In genomic region chr21:14480601-14481000, GRCh38 we compare ENCODE assay signal across 12 cellular contexts.
DNase-seq lines count a peak whose midpoint lies in the region; ATAC-seq, FAIRE-seq and TF ChIP-seq lines count a peak whose summit lies in the region.
"Had no signal": no experiment of that assay in that cellular context is flagged by ENCODE, and none has a peak within 500 bp of the region (broad histone marks: within the 10 kb centered on the region; RNA-seq: fewer than 3 reads in every experiment).

No MANE protein-coding gene starts in this region.

- POLR2A ChIA-PET in K562 (lab: Yijun Ruan, JAX) = interaction anchor here (1.2 to 1.5 kb wide), 3 partner anchors 9 to 24 kb away, joined by 3 to 4 read pairs (median 3); no protein-coding TSS in a partner anchor

- H4K20me1 ChIP-seq in K562 (replicated peaks; ENCODE audit: control insufficient read depth, insufficient read depth, low read length) = no peaks in the 10 kb centered on the region

- no peaks in the 10 kb centered on the region for H3K27me3 Mint-ChIP-seq in T-helper 1 cell treated with Interleukin-12 subunit alpha and Interleukin-12 subunit beta and Interleukin-4 antibody, amounts not matched to agents 30 μg/mL and 1 μg/mL, for 36 hours (ENCODE audit: low read depth)
- H3K27me3 Mint-ChIP-seq: activated B cell treated with CpG ODN at 0.5 μM for 24 hours, memory B cell had no signal

- no peak overlapping the region for H3K4me2 ChIP-seq in K562 (ENCODE audit: insufficient read depth, low read length)

- no peak for DNase-seq in T-helper 1 cell
- peak in 1 of 2 experiments; percentile 32 for DNase-seq in HL-60 (ENCODE audit: low read depth in 1 of 2, low spot score in 1 of 2)
- no peak for DNase-seq in K562 (ENCODE audit: extremely low read depth in 1 of 4, low spot score in 3 of 4)
- DNase-seq in retinal pigment epithelial cell (ENCODE audit: low read depth) = peak; percentile 1
- DNase-seq in iPS-NIHi11 (ENCODE audit: low spot score) = no peak
- DNase-seq in left lobe of liver (ENCODE audit: low spot score) = no peak
- no peak for DNase-seq in DMS53 treated with DMSO at 0.1 percent for 48 hours (lab: John Stamatoyannopoulos, UW; ENCODE audit: unreplicated experiment)
- DNase-seq: activated B cell treated with CpG ODN at 0.5 μM for 24 hours, Caco-2, HFFc6 had no signal

- no peak overlapping the region for H3K4me3 ChIP-seq in HL-60 (replicated peaks; ENCODE audit: insufficient read depth, low read length)
- H3K4me3 ChIP-seq in K562 = no peak overlapping the region
- H3K4me3 ChIP-seq in retinal pigment epithelial cell (ENCODE audit: low read length) = no peak overlapping the region

- CTCF ChIA-PET in K562 (lab: Yijun Ruan, JAX; ENCODE audit: low intra/inter-chr PET ratio) = no interaction called here

- H3K27me3 ChIP-seq in HL-60 (ENCODE audit: insufficient read depth, poor library complexity, severe bottlenecking) (no peaks in the 10 kb centered on the region), K562 (ENCODE audit: control insufficient read depth in 2 of 2, insufficient read depth in 2 of 2, low read length in 2 of 2) (no peaks in the 10 kb centered on the region)

- H3K36me3 Mint-ChIP-seq in T-helper 1 cell treated with Interleukin-12 subunit alpha and Interleukin-12 subunit beta and Interleukin-4 antibody, amounts not matched to agents 30 μg/mL and 1 μg/mL, for 36 hours (ENCODE audit: low read depth) = peaks cover 25% of the 10 kb centered on the region

- WGBS in K562 (ENCODE audit: insufficient coverage, low coverage, missing lambda C conversion rate) = 34% methylated on average over 2 of the region's 2 CpGs

- peak overlapping the region; percentile 2; the same call in 1 of the 2 replicates for H2AFZ ChIP-seq in K562 (ENCODE audit: low read depth, low read length)

- peak overlapping the region; percentile 41 for H3K27ac Mint-ChIP-seq in T-helper 1 cell treated with Interleukin-12 subunit alpha and Interleukin-12 subunit beta and Interleukin-4 antibody, amounts not matched to agents 30 μg/mL and 1 μg/mL, for 36 hours
- H3K27ac Mint-ChIP-seq: activated B cell treated with CpG ODN at 0.5 μM for 24 hours, HFFc6, memory B cell had no signal

- TF ChIP-seq RAD21 in K562 (CRISPR knock-in tag; conservative IDR thresholded peaks at IDR 0.05 in 1 of 2, IDR thresholded peaks at IDR 0.05 in 1 of 2) = no peak

- H3K4me1 ChIP-seq in K562 (replicated peaks in 1 of 2; ENCODE audit: control insufficient read depth in 2 of 2, insufficient read depth in 2 of 2, low read length in 2 of 2) = peaks cover 0 to 12% of the 10 kb centered on the region in 2 experiments; a peak in 1 of 5 replicates
- H3K4me1 ChIP-seq: Caco-2 had no signal

- in situ Hi-C loops in K562 (cut with MboI) = no loop called here

- H3K79me2 ChIP-seq in K562 (ENCODE audit: control insufficient read depth, insufficient read depth, low read length) = no peaks in the 10 kb centered on the region

- peak overlapping the region; percentile 73 for H3K27ac ChIP-seq in HL-60 (replicated peaks)
- H3K27ac ChIP-seq in K562 (ENCODE audit: extremely low read depth, low read depth, low read length) = no peak overlapping the region

- TF ChIP-seq CTCF in HL-60 (IDR thresholded peaks at IDR 0.05; ENCODE audit: insufficient read depth, low read length) = no peak
- no peak for TF ChIP-seq CTCF in K562 (IDR thresholded peaks at IDR 0.05 in 2 of 3, conservative IDR thresholded peaks at IDR 0.05 in 1 of 3; ENCODE audit: insufficient read depth in 2 of 3, low read depth in 1 of 3, low read length in 3 of 3)
- no peak for TF ChIP-seq CTCF in retinal pigment epithelial cell (conservative IDR thresholded peaks at IDR 0.05; ENCODE audit: low read depth, low read length)

- no peak for FAIRE-seq in K562 (lab: Jason Lieb, UNC)

- H3K9me3 ChIP-seq in K562 (replicated peaks; ENCODE audit: control insufficient read depth, insufficient read depth, low read depth, low read length) = no peaks in the 10 kb centered on the region
- H3K9me3 ChIP-seq: Caco-2 had no signal

- no peaks in the 10 kb centered on the region for H3K9me1 ChIP-seq in K562 (ENCODE audit: control insufficient read depth, insufficient read depth, low read length)

- intact Hi-C loops in K562 (cut with micrococcal nuclease) = no loop called here

- peaks cover 11% of the 10 kb centered on the region; the same call in 1 of the 3 replicates for H3K36me3 ChIP-seq in K562 (ENCODE audit: control insufficient read depth, insufficient read depth, low read length)

- peaks cover 33% of the 10 kb centered on the region for H3K4me1 Mint-ChIP-seq in T-helper 1 cell treated with Interleukin-12 subunit alpha and Interleukin-12 subunit beta and Interleukin-4 antibody, amounts not matched to agents 30 μg/mL and 1 μg/mL, for 36 hours (ENCODE audit: low read depth)

- no peak for TF ChIP-seq EP300 in K562 (IDR thresholded peaks at IDR 0.05; ENCODE audit: low read length)

- no peak for TF ChIP-seq POLR2A in K562 (conservative IDR thresholded peaks at IDR 0.05)

- H3K4me3 Mint-ChIP-seq in T-helper 1 cell treated with Interleukin-12 subunit alpha and Interleukin-12 subunit beta and Interleukin-4 antibody, amounts not matched to agents 30 μg/mL and 1 μg/mL, for 36 hours = no peak overlapping the region
- H3K4me3 Mint-ChIP-seq: activated B cell treated with CpG ODN at 0.5 μM for 24 hours, HFFc6, memory B cell had no signal

- peaks cover 5% of the 10 kb centered on the region for H3K9me3 Mint-ChIP-seq in T-helper 1 cell treated with Interleukin-12 subunit alpha and Interleukin-12 subunit beta and Interleukin-4 antibody, amounts not matched to agents 30 μg/mL and 1 μg/mL, for 36 hours
- H3K9me3 Mint-ChIP-seq: activated B cell treated with CpG ODN at 0.5 μM for 24 hours, memory B cell had no signal

- no TSS peak for BruUV-seq in K562 (replicated peaks; lab: Mats Ljungman, UMichigan)

- ATAC-seq in K562 = no peak
- no peak for ATAC-seq in left lobe of liver

- H3K9ac ChIP-seq in K562 (ENCODE audit: insufficient read depth in 1 of 2, low read depth in 2 of 2, low read length in 2 of 2) = 0 out of 4 replicates have a peak overlapping the region, but pooled peaks of 1 of the 2 experiments have one; percentile 43

TF ChIP-seq in K562, 482 proteins besides CTCF, POLR2A, EP300 and RAD21:
- TF ChIP-seq ZNF217 (CRISPR knock-in tag; IDR thresholded peaks at IDR 0.05) (no peak), NFIC (IDR thresholded peaks at IDR 0.05) (peak; percentile 62)
TF ChIP-seq in K562: peak in this region for 1.
